32 cellular contexts compared by ENCODE assay signal in genomic region chr12:93422050-93422449, GRCh38. TPM values are rescaled to one million over a fixed set of nuclear protein-coding genes. Genes with fewer than 3 reads are reported as not detected.
DNase-seq lines count a peak whose midpoint lies in the region; ATAC-seq, FAIRE-seq and TF ChIP-seq lines count a peak whose summit lies in the region.
"Had no signal": no experiment of that assay in that cellular context is flagged by ENCODE, and none has a peak within 500 bp of the region (broad histone marks: within the 10 kb centered on the region; RNA-seq: fewer than 3 reads in every experiment).

No MANE protein-coding gene starts in this region.

- H3K27me3 Mint-ChIP-seq in stimulated activated naive CD8-positive, alpha-beta T cell treated with anti-CD3 and anti-CD28 coated beads, Interleukin-15, Interleukin-2, amounts not matched to agents 100 ng/mL and 50 ng/mL, for 24 hours, result no peaks in the 10 kb centered on the region
- no peaks in the 10 kb centered on the region for H3K27me3 Mint-ChIP-seq in stimulated activated naive CD8-positive, alpha-beta T cell treated with anti-CD3 and anti-CD28 coated beads, Interleukin-15, amount 100 ng/mL, for 72 hours
- H3K27me3 Mint-ChIP-seq in chondrocyte (ENCODE audit: low read depth), result no peaks in the 10 kb centered on the region
- H3K27me3 Mint-ChIP-seq: type B pancreatic cell had no signal

- no peak for ATAC-seq in stimulated activated naive CD8-positive, alpha-beta T cell treated with anti-CD3 and anti-CD28 coated beads, Interleukin-15, amount 100 ng/mL, for 72 hours
- ATAC-seq: activated CD4-positive, CD25-positive, alpha-beta regulatory T cell treated with anti-CD3 and anti-CD28 coated beads, Interleukin-2, amount 50 U/mL, for 24 hours; foreskin keratinocyte; heart right ventricle had no signal

- DNase-seq in stimulated activated naive CD8-positive, alpha-beta T cell treated with anti-CD3 and anti-CD28 coated beads, Interleukin-15, amount 100 ng/mL, for 72 hours, result no peak
- no peak for DNase-seq in chondrocyte (ENCODE audit: low spot score)
- no peak for DNase-seq in medulla oblongata (ENCODE audit: extremely low spot score)
- no peak for DNase-seq in HTR-8/SVneo (ENCODE audit: insufficient read length, low spot score)
- no peak for DNase-seq in 8988T
- DNase-seq: activated gamma-delta T cell; caudate nucleus; dermis blood vessel endothelial cell; DND-41; esophagus squamous epithelium; foreskin keratinocyte; GM23248; heart right ventricle; HFFc6; NCI-H1048; NCI-H1694 treated with DMSO at 0.1 percent for 48 hours; NCI-H446; occipital lobe; RPMI8226; sigmoid colon; stimulated activated CD4-positive, alpha-beta T cell treated with anti-CD3 and anti-CD28 coated beads, Interleukin-4, amount 100 ng/mL, for 1 hour had no signal

- peak overlapping the region; percentile 65 for H3K4me2 ChIP-seq in OCI-LY3 (ENCODE audit: low read length)

- peaks cover 98% of the 10 kb centered on the region for H3K4me1 Mint-ChIP-seq in stimulated activated naive CD8-positive, alpha-beta T cell treated with anti-CD3 and anti-CD28 coated beads, Interleukin-15, Interleukin-2, amounts not matched to agents 100 ng/mL and 50 ng/mL, for 24 hours (ENCODE audit: low read depth)
- peaks cover 89% of the 10 kb centered on the region for H3K4me1 Mint-ChIP-seq in stimulated activated naive CD8-positive, alpha-beta T cell treated with anti-CD3 and anti-CD28 coated beads, Interleukin-15, amount 100 ng/mL, for 72 hours
- peaks cover 61% of the 10 kb centered on the region for H3K4me1 Mint-ChIP-seq in chondrocyte (ENCODE audit: low read depth)

- H2AFZ ChIP-seq in OCI-LY3 (ENCODE audit: low read depth, low read length), result no peak overlapping the region
- H2AFZ ChIP-seq: GM23248 had no signal

- H3K4me1 ChIP-seq in OCI-LY3 (ENCODE audit: low read length), result peaks cover 83% of the 10 kb centered on the region

- peaks cover 98% of the 10 kb centered on the region for H3K79me2 ChIP-seq in OCI-LY3 (ENCODE audit: low read length)

- peaks cover 90% of the 10 kb centered on the region for H4K20me1 ChIP-seq in OCI-LY3 (ENCODE audit: insufficient read depth, low read length)

- FAIRE-seq in HTR-8/SVneo (lab: Jason Lieb, UNC), result no peak
- FAIRE-seq: D721Med, endometrium, keratinocyte, TTC549 had no signal

- H3K27me3 ChIP-seq in OCI-LY3 (ENCODE audit: low read depth, low read length), result no peaks in the 10 kb centered on the region
- H3K27me3 ChIP-seq: esophagus squamous epithelium, foreskin keratinocyte, heart right ventricle, sigmoid colon, SJSA1 had no signal

- peak overlapping the region; percentile 35 for H3K4me3 Mint-ChIP-seq in stimulated activated naive CD8-positive, alpha-beta T cell treated with anti-CD3 and anti-CD28 coated beads, Interleukin-15, Interleukin-2, amounts not matched to agents 100 ng/mL and 50 ng/mL, for 24 hours
- no peak overlapping the region for H3K4me3 Mint-ChIP-seq in stimulated activated naive CD8-positive, alpha-beta T cell treated with anti-CD3 and anti-CD28 coated beads, Interleukin-15, amount 100 ng/mL, for 72 hours
- H3K4me3 Mint-ChIP-seq in chondrocyte (ENCODE audit: unreplicated experiment), result no peak overlapping the region
- H3K4me3 Mint-ChIP-seq: HFFc6, mesothelial cell of epicardium, type B pancreatic cell had no signal

- no peak overlapping the region for H3K9ac ChIP-seq in OCI-LY3 (ENCODE audit: low read length)
- H3K9ac ChIP-seq: GM23248 had no signal

- no peaks in the 10 kb centered on the region for H3K9me3 ChIP-seq in OCI-LY3 (ENCODE audit: insufficient read depth, low read length)
- H3K9me3 ChIP-seq: esophagus squamous epithelium, heart right ventricle, sigmoid colon, SJSA1 had no signal

- H3K9me3 Mint-ChIP-seq in stimulated activated naive CD8-positive, alpha-beta T cell treated with anti-CD3 and anti-CD28 coated beads, Interleukin-15, Interleukin-2, amounts not matched to agents 100 ng/mL and 50 ng/mL, for 24 hours, result no peaks in the 10 kb centered on the region
- H3K9me3 Mint-ChIP-seq in stimulated activated naive CD8-positive, alpha-beta T cell treated with anti-CD3 and anti-CD28 coated beads, Interleukin-15, amount 100 ng/mL, for 72 hours, result no peaks in the 10 kb centered on the region
- H3K9me3 Mint-ChIP-seq in chondrocyte (ENCODE audit: low read depth), result no peaks in the 10 kb centered on the region
- H3K9me3 Mint-ChIP-seq: HFFc6, mesothelial cell of epicardium, type B pancreatic cell had no signal

- peaks cover 7% of the 10 kb centered on the region for H3K36me3 ChIP-seq in OCI-LY3 (replicated peaks; ENCODE audit: low read depth, low read length)
- H3K36me3 ChIP-seq: esophagus squamous epithelium, heart right ventricle, sigmoid colon had no signal

- 0 out of 2 replicates have a peak overlapping the region, but pooled peaks have one; percentile 12 for H3K4me3 ChIP-seq in OCI-LY3 (ENCODE audit: low read length)
- H3K4me3 ChIP-seq: esophagus squamous epithelium, GM23248, heart right ventricle, sigmoid colon, SJSA1 had no signal

- peaks cover 13% of the 10 kb centered on the region for H3K36me3 Mint-ChIP-seq in stimulated activated naive CD8-positive, alpha-beta T cell treated with anti-CD3 and anti-CD28 coated beads, Interleukin-15, Interleukin-2, amounts not matched to agents 100 ng/mL and 50 ng/mL, for 24 hours (ENCODE audit: low read depth)
- H3K36me3 Mint-ChIP-seq in chondrocyte (ENCODE audit: low read depth), result no peaks in the 10 kb centered on the region
- H3K36me3 Mint-ChIP-seq: mesothelial cell of epicardium, type B pancreatic cell had no signal

- TF ChIP-seq CTCF in OCI-LY3 (IDR thresholded peaks at IDR 0.05; ENCODE audit: low read depth, low read length) (no peak), chondrocyte (IDR thresholded peaks at IDR 0.05) (no peak)

- H3K27ac ChIP-seq in OCI-LY3 (ENCODE audit: low read length), result peak overlapping the region; percentile 15; the same call in 1 of the 2 replicates
- H3K27ac ChIP-seq: C4-2B, esophagus squamous epithelium, foreskin keratinocyte, GM23248, sigmoid colon, SJSA1 had no signal

- H3K27ac Mint-ChIP-seq in stimulated activated naive CD8-positive, alpha-beta T cell treated with anti-CD3 and anti-CD28 coated beads, Interleukin-15, Interleukin-2, amounts not matched to agents 100 ng/mL and 50 ng/mL, for 24 hours, result peak overlapping the region; percentile 63
- no peak overlapping the region for H3K27ac Mint-ChIP-seq in stimulated activated naive CD8-positive, alpha-beta T cell treated with anti-CD3 and anti-CD28 coated beads, Interleukin-15, amount 100 ng/mL, for 72 hours
- peak overlapping the region; percentile 17 for H3K27ac Mint-ChIP-seq in chondrocyte (ENCODE audit: unreplicated experiment)
- H3K27ac Mint-ChIP-seq: HFFc6, type B pancreatic cell had no signal

RNA-seq across cellular contexts. Expression of gene UBE2N, which starts 19.7 kb away (rescaled TPM):
- total RNA-seq in chondrocyte, result 70.0 to 88.1 TPM (median 72.1 TPM) in 3 replicates

RNA-seq across cellular contexts. Expression of gene NUDT4, which starts 44.3 kb away (rescaled TPM):
- 48.3 to 69.0 TPM (median 67.1 TPM) in 3 replicates for total RNA-seq in chondrocyte

RNA-seq across cellular contexts. Expression of gene MRPL42, which starts 45.3 kb away (rescaled TPM):
- 41.4 to 44.4 TPM (median 42.0 TPM) in 3 replicates for total RNA-seq in chondrocyte

Comparison
In these comparisons a context has a peak if more than half of its experiments do, and no peak if none do; other contexts are left out.
1. H3K27ac Mint-ChIP-seq: peak in stimulated activated naive CD8-positive, alpha-beta T cell treated with anti-CD3 and anti-CD28 coated beads, Interleukin-15, Interleukin-2, amounts not matched to agents 100 ng/mL and 50 ng/mL, for 24 hours (single experiment) and chondrocyte (single experiment); none in stimulated activated naive CD8-positive, alpha-beta T cell treated with anti-CD3 and anti-CD28 coated beads, Interleukin-15, amount 100 ng/mL, for 72 hours (0 of 2).